ENCODE assay signal across 8 cellular contexts in the genomic region with DNA sequence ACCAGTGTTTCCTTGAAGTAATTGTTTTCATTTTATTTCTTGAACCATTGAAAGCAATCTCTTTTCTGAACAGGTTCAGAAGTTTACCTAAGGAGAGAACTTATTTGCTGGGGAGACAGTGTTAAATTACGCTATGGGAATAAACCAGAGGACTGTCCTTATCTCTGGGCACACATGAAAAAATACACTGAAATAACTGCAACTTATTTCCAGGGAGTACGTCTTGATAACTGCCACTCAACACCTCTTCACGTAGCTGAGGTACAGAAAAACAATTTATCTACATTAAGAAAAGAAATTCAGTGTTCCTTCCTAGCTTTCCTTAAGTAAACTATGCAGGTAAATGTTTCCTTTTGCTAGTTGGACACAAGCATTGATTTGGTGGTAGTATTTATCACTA.
"Had no signal": no experiment of that assay in that cellular context is flagged by ENCODE, and none has a peak within 500 bp of the region (broad histone marks: within the 10 kb centered on the region; RNA-seq: fewer than 3 reads in every experiment).

No MANE protein-coding gene starts in this region.

- H3K4me1 Mint-ChIP-seq: GM23338, H9 had no signal

- DNase-seq: H9, HCEC 1CT, IMR-90, KBM-7 had no signal

- H3K4me3 ChIP-seq: GM23338 had no signal

- ATAC-seq: GM23338 had no signal

- H3K4me3 Mint-ChIP-seq: GM23338, H9 had no signal

- FAIRE-seq: H1, H54, HTR-8/SVneo had no signal

- H3K27ac Mint-ChIP-seq: GM23338, H9 had no signal

- H3K9me3 Mint-ChIP-seq: GM23338, H9 had no signal
